8 cellular contexts compared by ENCODE assay signal in genomic region chr3:71753716-71754609, GRCh38. TPM values are rescaled to one million over a fixed set of nuclear protein-coding genes. Genes with fewer than 3 reads are reported as not detected.
DNase-seq lines count a peak whose midpoint lies in the region; ATAC-seq, FAIRE-seq and TF ChIP-seq lines count a peak whose summit lies in the region.

TSS of gene GPR27 (plus strand) at chr3:71753855. CDS start at chr3:71754050, 195 bp downstream.

- TF ChIP-seq POLR2A in endothelial cell of umbilical vein (IDR thresholded peaks at IDR 0.05; ENCODE audit: low read depth, low read length) (no peak), uterus (IDR thresholded peaks at IDR 0.05) (no peak)

- H3K27ac ChIP-seq in WERI-Rb-1, result peak within 1 kb of the TSS; percentile 66
- H3K27ac ChIP-seq in endothelial cell of umbilical vein (ENCODE audit: insufficient read depth, low read depth, low read length), result no peak within 1 kb of the TSS
- H3K27ac ChIP-seq in muscle layer of colon (ENCODE audit: low read depth, low read length), result no peak within 1 kb of the TSS
- peak within 1 kb of the TSS; percentile 13 to 47 for H3K27ac ChIP-seq in uterus

- ATAC-seq in GM21447 (IDR thresholded peaks at IDR 0.05; ENCODE audit: unreplicated experiment), result no peak

- dilution Hi-C loops in endothelial cell of umbilical vein (cut with MboI; ENCODE audit: extremely low pct_ligation_motif_present, low sequenced_read_pairs), result no loop called here

- H3K9me3 ChIP-seq in WERI-Rb-1 (ENCODE audit: severe bottlenecking) (no peaks in the 10 kb centered on the region), endothelial cell of umbilical vein (replicated peaks; ENCODE audit: control insufficient read depth, insufficient read depth, low read length) (no peaks in the 10 kb centered on the region), muscle layer of colon (ENCODE audit: low read length) (no peaks in the 10 kb centered on the region), uterus (no peaks in the 10 kb centered on the region)

- FAIRE-seq in endothelial cell of umbilical vein (lab: Jason Lieb, UNC), result no peak

- BruUV-seq in endothelial cell of umbilical vein (replicated peaks; lab: Mats Ljungman, UMichigan), result no TSS peak

- H3K4me3 ChIP-seq in WERI-Rb-1 (ENCODE audit: low read depth, low read length) (peak within 1 kb of the TSS; percentile 53), endothelial cell of umbilical vein (replicated peaks in 1 of 3; ENCODE audit: insufficient read depth in 1 of 3, low read depth in 1 of 3, low read length in 3 of 3) (peak within 1 kb of the TSS in 1 of 3 experiments; percentile 33), muscle layer of colon (ENCODE audit: low read depth in 1 of 2, low read length in 2 of 2) (peak within 1 kb of the TSS; percentile 43 to 50), uterus (peak within 1 kb of the TSS; percentile 27 to 47)

- H4K20me1 ChIP-seq in endothelial cell of umbilical vein (replicated peaks; ENCODE audit: control insufficient read depth, extremely low read depth, insufficient read depth, low read length), result no peaks in the 10 kb centered on the region

- H3K79me2 ChIP-seq in endothelial cell of umbilical vein (ENCODE audit: control insufficient read depth, insufficient read depth, low read length), result no peaks in the 10 kb centered on the region

- peak; percentile 35 for DNase-seq in NCI-H345 (lab: John Stamatoyannopoulos, UW)
- DNase-seq in NCI-H345 treated with DMSO at 0.1 percent for 48 hours (lab: John Stamatoyannopoulos, UW; ENCODE audit: unreplicated experiment), result no peak
- DNase-seq in WERI-Rb-1, result peak; percentile 39
- peak; percentile 48 for DNase-seq in endothelial cell of umbilical vein (ENCODE audit: low read depth, low spot score)
- DNase-seq in uterus, result peak in 1 of 2 donors; percentile 29
- DNase-seq in A172 (ENCODE audit: low spot score), result no peak

- TF ChIP-seq CTCF in WERI-Rb-1 (IDR thresholded peaks at IDR 0.05; ENCODE audit: low read depth, low read length) (no peak), endothelial cell of umbilical vein (IDR thresholded peaks at IDR 0.05; ENCODE audit: extremely low read depth in 1 of 2, insufficient read depth in 1 of 2, low read depth in 1 of 2, low read length in 2 of 2) (no peak), uterus (IDR thresholded peaks at IDR 0.05) (no peak)

- H3K4me1 ChIP-seq in endothelial cell of umbilical vein (ENCODE audit: control insufficient read depth, extremely low read depth, insufficient read depth, low read length) (peaks cover 4% of the 10 kb centered on the region), muscle layer of colon (ENCODE audit: insufficient read depth, low read length) (no peaks in the 10 kb centered on the region), uterus (no peaks in the 10 kb centered on the region)

- H3K4me2 ChIP-seq in endothelial cell of umbilical vein (ENCODE audit: insufficient read depth, low read length), result no peak within 1 kb of the TSS

- H3K36me3 ChIP-seq in WERI-Rb-1 (no peaks in the 10 kb centered on the region), endothelial cell of umbilical vein (ENCODE audit: control insufficient read depth in 2 of 2, extremely low read depth in 1 of 2, insufficient read depth in 2 of 2, low read length in 2 of 2) (no peaks in the 10 kb centered on the region), muscle layer of colon (ENCODE audit: insufficient read depth, low read length) (no peaks in the 10 kb centered on the region), uterus (no peaks in the 10 kb centered on the region)

- H3K27me3 ChIP-seq in WERI-Rb-1 (ENCODE audit: insufficient read depth, low read depth, severe bottlenecking) (no peaks in the 10 kb centered on the region), endothelial cell of umbilical vein (ENCODE audit: control insufficient read depth in 2 of 2, insufficient read depth in 2 of 2, low read length in 2 of 2) (peaks cover 39 to 53% of the 10 kb centered on the region in 2 experiments), muscle layer of colon (ENCODE audit: control insufficient read depth in 1 of 2, insufficient read depth in 2 of 2, low read length in 2 of 2) (no peaks in the 10 kb centered on the region), uterus (no peaks in the 10 kb centered on the region)

- intact Hi-C loops in endothelial cell of umbilical vein (cut with micrococcal nuclease), result no loop called here
- intact Hi-C loops in uterus (cut with DNase I; ENCODE audit: low total_unique reads), result no loop called here

- CTCF ChIA-PET in endothelial cell of umbilical vein (lab: Charles Lee), result no interaction called here

- H3K9ac ChIP-seq in endothelial cell of umbilical vein (replicated peaks; ENCODE audit: extremely low read depth, insufficient read depth, low read length), result no peak within 1 kb of the TSS
- H3K9ac ChIP-seq in muscle layer of colon (ENCODE audit: low read length), result no peak within 1 kb of the TSS

- peak within 1 kb of the TSS; percentile 19 for H2AFZ ChIP-seq in endothelial cell of umbilical vein (ENCODE audit: low read depth, low read length)

- no peaks in the 10 kb centered on the region for H3K9me1 ChIP-seq in endothelial cell of umbilical vein (replicated peaks; ENCODE audit: control insufficient read depth, extremely low read depth, insufficient read depth, low read length)

- POLR2A ChIA-PET in endothelial cell of umbilical vein (lab: Charles Lee), result no interaction called here

TF ChIP-seq in endothelial cell of umbilical vein, 7 proteins besides CTCF, POLR2A, EP300 and RAD21:
- peak; percentile 96 for TF ChIP-seq EZH2 (IDR thresholded peaks at IDR 0.05; ENCODE audit: borderline replicate concordance, low read depth, low read length, severe bottlenecking)
- no peak for TF ChIP-seq JUN (IDR thresholded peaks at IDR 0.05; ENCODE audit: borderline replicate concordance, insufficient read depth, insufficient read length, low read depth)
- no peak for TF ChIP-seq GATA2 (IDR thresholded peaks at IDR 0.05; ENCODE audit: insufficient read depth, insufficient read length, low read depth, low read length)
- no peak for TF ChIP-seq POLR2AphosphoS5 (IDR thresholded peaks at IDR 0.05; ENCODE audit: insufficient read depth, low read depth, low read length)

RNA-seq across cellular contexts. Expression of gene GPR27, which starts in this region (rescaled TPM):
- total RNA-seq in endothelial cell of umbilical vein (not detected in 2 replicates), uterus (1 to 10 TPM in 3 of 4 donors, under 1 TPM in 1; under 0.01 to 9.7 (median 4.4) TPM)
- polyA plus RNA-seq in endothelial cell of umbilical vein, result 0.03 TPM in 1 of 2 replicates, not detected in the other
- 0.03 TPM in 1 of 2 replicates, not detected in the other for polyA plus RNA-seq in endothelial cell of umbilical vein (2011; cell fraction: cytosol; rRNA removed)
- not detected in 2 replicates for polyA plus RNA-seq in endothelial cell of umbilical vein (2011; cell fraction: nucleus; rRNA removed)
- polyA plus RNA-seq in endothelial cell of umbilical vein (2012), result not detected in 2 replicates
- polyA minus RNA-seq in endothelial cell of umbilical vein, result not detected in 2 replicates
- polyA minus RNA-seq in endothelial cell of umbilical vein (2011; cell fraction: cytosol; rRNA and poly(A)+ RNA removed), result not detected
- not detected in 2 replicates for polyA minus RNA-seq in endothelial cell of umbilical vein (2011; cell fraction: nucleus; rRNA and poly(A)+ RNA removed)
- not detected in 2 replicates for total RNA-seq in A172 (2014; rRNA removed; shearing (Covaris generic))

Comparison
In these comparisons a context has a peak if more than half of its experiments do, and no peak if none do; other contexts are left out.
1. DNase-seq: peak in NCI-H345 (single experiment) and WERI-Rb-1 (single experiment); none in NCI-H345 treated with DMSO at 0.1 percent for 48 hours (single experiment) and A172 (single experiment).
2. Peak in DNase-seq in endothelial cell of umbilical vein; RNA of the gene not detected or under 1 TPM.
3. H3K27ac ChIP-seq: peak in WERI-Rb-1 (single experiment) and uterus (2 of 2); none in endothelial cell of umbilical vein (single experiment) and muscle layer of colon (single experiment).